In the genomic region with DNA sequence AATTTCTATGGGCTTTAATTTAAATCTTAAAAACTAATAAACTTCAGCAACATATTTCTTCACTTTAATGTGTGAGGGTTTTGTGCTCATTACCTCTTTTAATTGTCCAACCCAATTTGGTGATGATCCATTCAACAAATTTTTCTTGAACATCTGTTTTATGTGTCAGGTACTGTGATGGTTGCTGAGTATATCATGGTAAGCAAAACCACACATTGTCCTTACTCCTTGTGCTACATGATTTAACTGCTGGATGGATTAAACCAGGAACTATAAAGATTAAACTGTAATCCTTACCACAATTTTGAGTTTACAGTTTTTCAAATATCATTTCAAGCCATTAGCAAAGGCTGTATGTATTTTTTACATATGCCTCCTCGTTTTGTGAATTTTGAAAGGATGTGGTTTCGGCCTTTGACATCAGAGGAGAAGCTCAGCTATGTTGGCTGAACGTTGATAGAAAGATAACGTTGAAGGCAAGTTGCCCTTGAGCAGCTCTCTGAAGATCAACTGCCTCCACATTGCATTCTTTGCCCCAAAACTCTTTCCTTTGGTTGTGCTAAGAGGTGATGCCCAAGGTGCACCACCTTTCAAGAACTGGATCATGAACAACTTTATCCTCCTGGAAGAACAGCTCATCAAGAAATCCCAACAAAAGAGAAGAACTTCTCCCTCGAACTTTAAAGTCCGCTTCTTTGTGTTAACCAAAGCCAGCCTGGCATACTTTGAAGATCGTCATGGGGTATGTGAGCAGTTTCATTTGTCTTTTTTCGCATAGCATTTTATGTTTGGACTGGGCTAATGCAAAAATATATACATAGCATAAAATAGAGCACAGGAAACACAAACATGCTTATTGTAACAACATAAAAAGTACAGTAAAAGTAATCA, we compare ENCODE assay signal across 15 cellular contexts. TPM values are rescaled to one million over a fixed set of nuclear protein-coding genes. Genes with fewer than 3 reads are reported as not detected.
DNase-seq lines count a peak whose midpoint lies in the region; ATAC-seq and TF ChIP-seq lines count a peak whose summit lies in the region.
"Had no signal": no experiment of that assay in that cellular context is flagged by ENCODE, and none has a peak within 500 bp of the region (broad histone marks: within the 10 kb centered on the region; RNA-seq: fewer than 3 reads in every experiment).

A gene (plus strand): TSS at position 467 of the 891 bp plus-strand sequence. CDS start 138 bp downstream, at position 605.

- H3K27ac Mint-ChIP-seq in T-helper 2 cell treated with Interferon-gamma antibody and Interleukin-4, amounts not matched to agents 5 μg/mL and 100 μg/mL, for 36 hours: peak within 1 kb of the TSS; percentile 98
- H3K27ac Mint-ChIP-seq: dendritic cell treated with granulocyte-macrophage colony-stimulating factor and Interleukin-4, amounts not matched to agents 40 ng/mL and 50 ng/mL, for 4 days had no signal

- BruUV-seq in PC-3 (replicated peaks; lab: Mats Ljungman, UMichigan): no TSS peak

- intact Hi-C loops in esophagus muscularis mucosa (cut with DNase I): no loop called here
- intact Hi-C loops in posterior cingulate gyrus (cut with DNase I): no loop called here
- intact Hi-C loops in PC-3 (cut with micrococcal nuclease): no loop called here

- 73% methylated on average over 8 of the region's 8 CpGs for WGBS in esophagus muscularis mucosa

- no peaks in the 10 kb centered on the region for H3F3A ChIP-seq in PC-3 (ENCODE audit: low read length, unreplicated experiment)

- no peak for TF ChIP-seq POLR2A in esophagus muscularis mucosa (IDR thresholded peaks at IDR 0.05; ENCODE audit: low read depth)

- no peak for TF ChIP-seq EP300 in esophagus muscularis mucosa (IDR thresholded peaks at IDR 0.05)

- TF ChIP-seq CTCF in esophagus muscularis mucosa (IDR thresholded peaks at IDR 0.05) (no peak), thoracic aorta (IDR thresholded peaks at IDR 0.05) (no peak), PC-3 (conservative IDR thresholded peaks at IDR 0.05; ENCODE audit: low read depth, low read length) (no peak)

- no peaks in the 10 kb centered on the region for H3K9me3 Mint-ChIP-seq in activated T-cell treated with anti-CD3 and anti-CD28 coated beads, Interleukin-2, amount 50 U/mL, for 4 hours
- peaks cover 11% of the 10 kb centered on the region for H3K9me3 Mint-ChIP-seq in T-helper 2 cell treated with Interferon-gamma antibody and Interleukin-4, amounts not matched to agents 5 μg/mL and 100 μg/mL, for 36 hours
- H3K9me3 Mint-ChIP-seq: dendritic cell treated with granulocyte-macrophage colony-stimulating factor and Interleukin-4, amounts not matched to agents 40 ng/mL and 50 ng/mL, for 4 days had no signal

- H3K79me2 ChIP-seq in PC-3 (ENCODE audit: low read length): no peaks in the 10 kb centered on the region

- H3K4me1 ChIP-seq in esophagus muscularis mucosa: no peaks in the 10 kb centered on the region
- H3K4me1 ChIP-seq in thoracic aorta (ENCODE audit: control insufficient read depth in 1 of 2, low read depth in 2 of 2): no peaks in the 10 kb centered on the region
- no peaks in the 10 kb centered on the region for H3K4me1 ChIP-seq in PC-3 (ENCODE audit: insufficient read depth, low read length)

- peak within 1 kb of the TSS; percentile 100 for H3K4me3 Mint-ChIP-seq in activated T-cell treated with anti-CD3 and anti-CD28 coated beads, Interleukin-2, amount 50 U/mL, for 4 hours
- peak within 1 kb of the TSS; percentile 98 for H3K4me3 Mint-ChIP-seq in T-helper 2 cell treated with Interferon-gamma antibody and Interleukin-4, amounts not matched to agents 5 μg/mL and 100 μg/mL, for 36 hours
- H3K4me3 Mint-ChIP-seq: dendritic cell treated with granulocyte-macrophage colony-stimulating factor and Interleukin-4, amounts not matched to agents 40 ng/mL and 50 ng/mL, for 4 days had no signal

- H3K36me3 Mint-ChIP-seq in activated T-cell treated with anti-CD3 and anti-CD28 coated beads, Interleukin-2, amount 50 U/mL, for 4 hours (ENCODE audit: insufficient read depth): peaks cover 36% of the 10 kb centered on the region
- peaks cover 55% of the 10 kb centered on the region for H3K36me3 Mint-ChIP-seq in T-helper 2 cell treated with Interferon-gamma antibody and Interleukin-4, amounts not matched to agents 5 μg/mL and 100 μg/mL, for 36 hours (ENCODE audit: low read depth)

- H2AFZ ChIP-seq in PC-3 (ENCODE audit: low read length): no peak within 1 kb of the TSS

- H3K27me3 Mint-ChIP-seq in activated T-cell treated with anti-CD3 and anti-CD28 coated beads, Interleukin-2, amount 50 U/mL, for 4 hours (ENCODE audit: low read depth): no peaks in the 10 kb centered on the region
- no peaks in the 10 kb centered on the region for H3K27me3 Mint-ChIP-seq in T-helper 2 cell treated with Interferon-gamma antibody and Interleukin-4, amounts not matched to agents 5 μg/mL and 100 μg/mL, for 36 hours (ENCODE audit: low read depth)
- H3K27me3 Mint-ChIP-seq: dendritic cell treated with granulocyte-macrophage colony-stimulating factor and Interleukin-4, amounts not matched to agents 40 ng/mL and 50 ng/mL, for 4 days had no signal

- no peak within 1 kb of the TSS for H3K4me2 ChIP-seq in PC-3 (ENCODE audit: low read length)

- H3K4me3 ChIP-seq in esophagus muscularis mucosa (peak within 1 kb of the TSS in 1 of 4 donors; percentile 11), thoracic aorta (peak within 1 kb of the TSS; percentile 32), PC-3 (ENCODE audit: low read length) (no peak within 1 kb of the TSS)

- ATAC-seq in activated T-cell treated with anti-CD3 and anti-CD28 coated beads, Interleukin-2, amount 50 U/mL, for 4 hours: peak; percentile 56 to 65
- no peak for ATAC-seq in thoracic aorta (ENCODE audit: insufficient number of reproducible peaks, low FRiP score, low read depth)
- ATAC-seq in HG03039 (IDR thresholded peaks at IDR 0.05; ENCODE audit: unreplicated experiment): no peak
- no peak for ATAC-seq in PC-3

- no peak within 1 kb of the TSS for H3K27ac ChIP-seq in esophagus muscularis mucosa (replicated peaks in 1 of 4)
- H3K27ac ChIP-seq in thoracic aorta: no peak within 1 kb of the TSS
- H3K27ac ChIP-seq in PC-3 (ENCODE audit: low read length): no peak within 1 kb of the TSS

- peaks cover 52% of the 10 kb centered on the region for H3K4me1 Mint-ChIP-seq in activated T-cell treated with anti-CD3 and anti-CD28 coated beads, Interleukin-2, amount 50 U/mL, for 4 hours (ENCODE audit: low read depth)
- peaks cover 49% of the 10 kb centered on the region for H3K4me1 Mint-ChIP-seq in T-helper 2 cell treated with Interferon-gamma antibody and Interleukin-4, amounts not matched to agents 5 μg/mL and 100 μg/mL, for 36 hours (ENCODE audit: low read depth)

- H3K36me3 ChIP-seq in esophagus muscularis mucosa (no peaks in the 10 kb centered on the region), thoracic aorta (no peaks in the 10 kb centered on the region), PC-3 (ENCODE audit: low read depth, low read length) (no peaks in the 10 kb centered on the region)

- H3K27me3 ChIP-seq in esophagus muscularis mucosa (peaks cover 0 to 22% (median 0%) of the 10 kb centered on the region in 4 donors), thoracic aorta (replicated peaks; ENCODE audit: insufficient read depth) (no peaks in the 10 kb centered on the region), PC-3 (ENCODE audit: low read length) (peaks cover 79% of the 10 kb centered on the region)

- H3K9ac ChIP-seq in PC-3 (ENCODE audit: low read length): no peak within 1 kb of the TSS

- peaks cover 0 to 6% (median 0%) of the 10 kb centered on the region in 4 donors for H3K9me3 ChIP-seq in esophagus muscularis mucosa
- H3K9me3 ChIP-seq in thoracic aorta: no peaks in the 10 kb centered on the region
- H3K9me3 ChIP-seq in PC-3 (ENCODE audit: low read length): no peaks in the 10 kb centered on the region

- POLR2A ChIA-PET in PC-3 (lab: Charles Lee; ENCODE audit: unreplicated experiment): no interaction called here

- no peak for DNase-seq in activated T-cell treated with anti-CD3 and anti-CD28 coated beads, Interleukin-2, amount 50 U/mL, for 4 hours
- DNase-seq in activated T-cell treated with anti-CD3 and anti-CD28 coated beads, Interleukin-2, amount 50 U/mL, for 1 hour: no peak
- DNase-seq in T-helper 2 cell treated with Interferon-gamma antibody and Interleukin-4, amounts not matched to agents 5 μg/mL and 100 μg/mL, for 36 hours (ENCODE audit: low spot score): peak; percentile 58
- DNase-seq in esophagus muscularis mucosa (ENCODE audit: extremely low spot score) (peak; percentile 45), thoracic aorta (ENCODE audit: low spot score) (no peak), posterior cingulate gyrus (no peak), PC-3 (no peak)
- DNase-seq: ACHN, DMS53, GOT3, NCI-H446 treated with DMSO at 0.1 percent for 48 hours had no signal

- H3K9me2 ChIP-seq in PC-3 (replicated peaks; ENCODE audit: low read length): no peaks in the 10 kb centered on the region

- no peaks in the 10 kb centered on the region for H4K20me1 ChIP-seq in PC-3 (ENCODE audit: low read length)

- CTCF ChIA-PET in PC-3 (lab: Charles Lee): interaction anchor here (0.7 kb wide), 1 partner anchor 180 kb away, joined by 3 read pairs; no protein-coding TSS in a partner anchor

RNA-seq across cellular contexts. Expression of the gene that starts here (rescaled TPM):
- total RNA-seq in activated T-cell treated with anti-CD3 and anti-CD28 coated beads, Interleukin-2, amount 50 U/mL, for 4 hours: 100 to 1,000 TPM; 227 to 260 (median 249) TPM
- 1 to 10 TPM in 3 of 4 donors, under 1 TPM in 1; 0.80 to 6.3 (median 1.6) TPM for total RNA-seq in esophagus muscularis mucosa
- total RNA-seq in thoracic aorta: 1 to 10 TPM; 3.4 to 8.2 TPM
- 0.58 and 0.69 TPM in 2 replicates for total RNA-seq in PC-3 (2014; rRNA removed)
- total RNA-seq: pulmonary artery endothelial cell, RPMI7951 had no signal

Comparison
In these comparisons a context has a peak if more than half of its experiments do, and no peak if none do; other contexts are left out.
1. RNA of the gene that starts here (total RNA-seq): 227 to 260 TPM in activated T-cell treated with anti-CD3 and anti-CD28 coated beads, Interleukin-2, amount 50 U/mL, for 4 hours; 3.4 to 8.2 TPM in thoracic aorta, 0.80 to 6.3 TPM in esophagus muscularis mucosa and 0.58 to 0.69 TPM in PC-3; every median in the first group is over 10 times any median in the second.
2. ATAC-seq: peak in activated T-cell treated with anti-CD3 and anti-CD28 coated beads, Interleukin-2, amount 50 U/mL, for 4 hours (2 of 2); none in thoracic aorta (single experiment), HG03039 (single experiment) and PC-3 (single experiment).
3. DNase-seq: peak in T-helper 2 cell treated with Interferon-gamma antibody and Interleukin-4, amounts not matched to agents 5 μg/mL and 100 μg/mL, for 36 hours (single experiment) and esophagus muscularis mucosa (single experiment); none in activated T-cell treated with anti-CD3 and anti-CD28 coated beads, Interleukin-2, amount 50 U/mL, for 4 hours (single experiment), activated T-cell treated with anti-CD3 and anti-CD28 coated beads, Interleukin-2, amount 50 U/mL, for 1 hour (single experiment), thoracic aorta (single experiment), posterior cingulate gyrus (0 of 10) and PC-3 (single experiment).